In genomic region chr22:23993581-23994177, GRCh38 we compare ENCODE assay signal across 13 cellular contexts. TPM values are rescaled to one million over a fixed set of nuclear protein-coding genes. Genes with fewer than 3 reads are reported as not detected.
"Had no signal": no experiment of that assay in that cellular context is flagged by ENCODE, and none has a peak within 500 bp of the region (broad histone marks: within the 10 kb centered on the region; RNA-seq: fewer than 3 reads in every experiment).

No MANE protein-coding gene starts in this region.

RNA-seq across cellular contexts. Expression of gene GSTT4, which starts 11.6 kb away (rescaled TPM):
- total RNA-seq: activated naive CD4-positive, alpha-beta T cell treated with anti-CD3 and anti-CD28 coated beads, Interleukin-2, amount 50 U/mL, for 72 hours; adrenal gland; astrocyte; cerebellum; esophagus muscularis mucosa; heart left ventricle; left ventricle myocardium superior; myocyte; omental fat pad; right atrium auricular region; urinary bladder had no signal
- polyA plus RNA-seq: adrenal gland, heart left ventricle, immature natural killer cell, urinary bladder had no signal

RNA-seq across cellular contexts. Expression of gene GSTT2, which starts 13.7 kb away (rescaled TPM):
- total RNA-seq: astrocyte, cerebellum, myocyte, omental fat pad, prostate gland, urinary bladder had no signal
- polyA plus RNA-seq: immature natural killer cell had no signal

RNA-seq across cellular contexts. Expression of gene DDTL, which starts 27.0 kb away (rescaled TPM):
- total RNA-seq: myocyte had no signal
